In the genomic region with DNA sequence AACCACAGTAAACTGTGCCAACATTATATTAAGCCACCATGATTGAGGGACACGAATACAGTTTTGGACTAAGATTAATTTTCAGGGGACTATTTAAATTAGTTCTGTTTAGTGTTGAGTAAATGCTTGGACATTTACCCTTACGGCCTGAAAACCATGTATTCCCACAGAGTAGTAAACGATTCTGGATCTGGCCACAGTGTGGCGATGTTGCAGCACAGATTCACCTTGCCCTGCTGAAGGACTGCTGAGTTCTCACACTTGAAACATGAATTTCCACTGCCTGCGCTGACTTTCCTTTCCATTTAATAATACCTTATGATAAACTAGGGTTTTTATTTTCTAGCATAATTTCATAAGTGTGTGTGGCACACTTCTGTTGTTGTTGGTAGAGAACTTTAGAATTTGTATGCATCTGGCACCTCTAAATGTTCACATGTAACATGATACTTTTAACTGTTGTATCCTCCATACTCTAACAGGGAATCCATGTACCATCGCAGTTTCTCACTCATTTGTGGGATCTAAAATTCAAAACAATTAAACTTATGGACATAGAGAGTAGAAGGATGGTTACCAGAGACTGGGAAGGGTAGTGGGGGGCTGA, we compare ENCODE assay signal across 8 cellular contexts. TPM values are rescaled to one million over a fixed set of nuclear protein-coding genes. Genes with fewer than 3 reads are reported as not detected.
A peak's percentile ranks its signal among the peaks of the same experiment; 100 is the strongest.
DNase-seq lines count a peak whose midpoint lies in the region; ATAC-seq, FAIRE-seq and TF ChIP-seq lines count a peak whose summit lies in the region.

No MANE protein-coding gene starts in this region.

- no peaks in the 10 kb centered on the region for H3K27me3 ChIP-seq in CD4-positive, alpha-beta T cell (ENCODE audit: control insufficient read depth, insufficient read depth, low read length)

- peak; percentile 75 for TF ChIP-seq CTCF in CD4-positive, alpha-beta T cell (IDR thresholded peaks at IDR 0.05)

- H3K9me3 Mint-ChIP-seq in CD4-positive, alpha-beta T cell: no peaks in the 10 kb centered on the region

- no peak overlapping the region for H3K27ac Mint-ChIP-seq in CD4-positive, alpha-beta T cell

- peak; percentile 65 for ATAC-seq in CD4-positive, alpha-beta T cell (ENCODE audit: poor library complexity)
- ATAC-seq in GM19035 (IDR thresholded peaks at IDR 0.05; ENCODE audit: unreplicated experiment): peak; percentile 95
- ATAC-seq in HG03135 (IDR thresholded peaks at IDR 0.05; ENCODE audit: unreplicated experiment): peak; percentile 94

- no peaks in the 10 kb centered on the region for H3K27me3 Mint-ChIP-seq in CD4-positive, alpha-beta T cell

- no peaks in the 10 kb centered on the region for H3K36me3 Mint-ChIP-seq in CD4-positive, alpha-beta T cell (ENCODE audit: low read depth)

- POLR2A ChIA-PET in CD4-positive, alpha-beta T cell (lab: Charles Lee): no interaction called here

- DNase-seq in CD4-positive, alpha-beta T cell: peak; percentile 8 to 52 (median 22)
- peak; percentile 53 to 79 for DNase-seq in NCI-H446 (lab: John Stamatoyannopoulos, UW)
- peak; percentile 24 to 38 for DNase-seq in activated CD4-positive, alpha-beta T cell treated with anti-CD3 and anti-CD28 coated beads, Interleukin-2, amount 50 U/mL, for 4 hours
- peak; percentile 73 for DNase-seq in mucosa of gallbladder (ENCODE audit: low spot score)
- peak; percentile 57 for DNase-seq in stromal cell of bone marrow (ENCODE audit: low read depth)

- H3K9me3 ChIP-seq in CD4-positive, alpha-beta T cell (ENCODE audit: control insufficient read depth, low read length): no peaks in the 10 kb centered on the region

- no peak overlapping the region for H3K27ac ChIP-seq in CD4-positive, alpha-beta T cell (ENCODE audit: low read depth, low read length)

- CTCF ChIA-PET in CD4-positive, alpha-beta T cell (lab: Charles Lee): no interaction called here

- intact Hi-C loops in CD4-positive, alpha-beta T cell (cut with DNase I, micrococcal nuclease): loop anchor here (1.0 to 10.0 kb wide), 3 partner anchors 895 to 1981 kb away; no protein-coding TSS in a partner anchor

- no peaks in the 10 kb centered on the region for H3K4me1 Mint-ChIP-seq in CD4-positive, alpha-beta T cell (ENCODE audit: low read depth)

- peak; percentile 91 for FAIRE-seq in endometrium (lab: Jason Lieb, UNC)

- H3K4me3 Mint-ChIP-seq in CD4-positive, alpha-beta T cell: no peak overlapping the region

RNA-seq across cellular contexts. Expression of a gene that starts 53.9 kb away (rescaled TPM):
- 10 to 100 TPM; 45.9 to 52.9 TPM for total RNA-seq in CD4-positive, alpha-beta T cell
- 17.6 TPM for total RNA-seq in mucosa of gallbladder

Comparison
In these comparisons a context has a peak if more than half of its experiments do, and no peak if none do; other contexts are left out.
1. DNase-seq: peak in every context shown above with its lines; median percentile 73 in mucosa of gallbladder; 66 in NCI-H446; 57 in stromal cell of bone marrow; 31 in activated CD4-positive, alpha-beta T cell treated with anti-CD3 and anti-CD28 coated beads, Interleukin-2, amount 50 U/mL, for 4 hours; 22 in CD4-positive, alpha-beta T cell.